Comparison of ENCODE assay signal across 1 cellular context in the genomic region with DNA sequence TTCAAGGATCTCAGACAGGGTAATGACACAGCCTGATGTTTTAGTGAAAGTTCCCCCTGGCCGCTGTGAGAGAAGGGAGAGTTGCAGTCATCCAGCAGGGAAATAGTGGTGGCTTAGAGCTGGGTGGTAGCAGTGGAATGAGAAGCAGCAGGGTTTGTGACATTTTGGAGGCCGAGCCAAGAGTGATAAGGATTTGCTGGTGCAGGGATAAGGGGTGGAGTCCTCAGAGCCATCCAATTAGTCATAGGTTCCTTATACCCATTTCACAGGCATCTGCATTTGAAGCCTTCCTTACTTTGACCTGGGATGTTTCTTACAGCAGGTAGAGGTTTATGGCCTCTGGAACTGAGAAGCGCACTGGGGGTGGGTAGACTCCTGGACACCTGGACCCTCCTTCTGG.
TF ChIP-seq lines count a peak whose summit lies in the region.

No MANE protein-coding gene starts in this region.

TF ChIP-seq in WTC11, 78 proteins besides CTCF, POLR2A, EP300 and RAD21:
- TF ChIP-seq, protein P1, sequence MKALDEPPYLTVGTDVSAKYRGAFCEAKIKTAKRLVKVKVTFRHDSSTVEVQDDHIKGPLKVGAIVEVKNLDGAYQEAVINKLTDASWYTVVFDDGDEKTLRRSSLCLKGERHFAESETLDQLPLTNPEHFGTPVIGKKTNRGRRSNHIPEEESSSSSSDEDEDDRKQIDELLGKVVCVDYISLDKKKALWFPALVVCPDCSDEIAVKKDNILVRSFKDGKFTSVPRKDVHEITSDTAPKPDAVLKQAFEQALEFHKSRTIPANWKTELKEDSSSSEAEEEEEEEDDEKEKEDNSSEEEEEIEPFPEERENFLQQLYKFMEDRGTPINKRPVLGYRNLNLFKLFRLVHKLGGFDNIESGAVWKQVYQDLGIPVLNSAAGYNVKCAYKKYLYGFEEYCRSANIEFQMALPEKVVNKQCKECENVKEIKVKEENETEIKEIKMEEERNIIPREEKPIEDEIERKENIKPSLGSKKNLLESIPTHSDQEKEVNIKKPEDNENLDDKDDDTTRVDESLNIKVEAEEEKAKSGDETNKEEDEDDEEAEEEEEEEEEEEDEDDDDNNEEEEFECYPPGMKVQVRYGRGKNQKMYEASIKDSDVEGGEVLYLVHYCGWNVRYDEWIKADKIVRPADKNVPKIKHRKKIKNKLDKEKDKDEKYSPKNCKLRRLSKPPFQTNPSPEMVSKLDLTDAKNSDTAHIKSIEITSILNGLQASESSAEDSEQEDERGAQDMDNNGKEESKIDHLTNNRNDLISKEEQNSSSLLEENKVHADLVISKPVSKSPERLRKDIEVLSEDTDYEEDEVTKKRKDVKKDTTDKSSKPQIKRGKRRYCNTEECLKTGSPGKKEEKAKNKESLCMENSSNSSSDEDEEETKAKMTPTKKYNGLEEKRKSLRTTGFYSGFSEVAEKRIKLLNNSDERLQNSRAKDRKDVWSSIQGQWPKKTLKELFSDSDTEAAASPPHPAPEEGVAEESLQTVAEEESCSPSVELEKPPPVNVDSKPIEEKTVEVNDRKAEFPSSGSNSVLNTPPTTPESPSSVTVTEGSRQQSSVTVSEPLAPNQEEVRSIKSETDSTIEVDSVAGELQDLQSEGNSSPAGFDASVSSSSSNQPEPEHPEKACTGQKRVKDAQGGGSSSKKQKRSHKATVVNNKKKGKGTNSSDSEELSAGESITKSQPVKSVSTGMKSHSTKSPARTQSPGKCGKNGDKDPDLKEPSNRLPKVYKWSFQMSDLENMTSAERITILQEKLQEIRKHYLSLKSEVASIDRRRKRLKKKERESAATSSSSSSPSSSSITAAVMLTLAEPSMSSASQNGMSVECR (CRISPR knock-in tag; IDR thresholded peaks at IDR 0.05; ENCODE audit: borderline replicate concordance), result no peak
- TF ChIP-seq, protein P2, sequence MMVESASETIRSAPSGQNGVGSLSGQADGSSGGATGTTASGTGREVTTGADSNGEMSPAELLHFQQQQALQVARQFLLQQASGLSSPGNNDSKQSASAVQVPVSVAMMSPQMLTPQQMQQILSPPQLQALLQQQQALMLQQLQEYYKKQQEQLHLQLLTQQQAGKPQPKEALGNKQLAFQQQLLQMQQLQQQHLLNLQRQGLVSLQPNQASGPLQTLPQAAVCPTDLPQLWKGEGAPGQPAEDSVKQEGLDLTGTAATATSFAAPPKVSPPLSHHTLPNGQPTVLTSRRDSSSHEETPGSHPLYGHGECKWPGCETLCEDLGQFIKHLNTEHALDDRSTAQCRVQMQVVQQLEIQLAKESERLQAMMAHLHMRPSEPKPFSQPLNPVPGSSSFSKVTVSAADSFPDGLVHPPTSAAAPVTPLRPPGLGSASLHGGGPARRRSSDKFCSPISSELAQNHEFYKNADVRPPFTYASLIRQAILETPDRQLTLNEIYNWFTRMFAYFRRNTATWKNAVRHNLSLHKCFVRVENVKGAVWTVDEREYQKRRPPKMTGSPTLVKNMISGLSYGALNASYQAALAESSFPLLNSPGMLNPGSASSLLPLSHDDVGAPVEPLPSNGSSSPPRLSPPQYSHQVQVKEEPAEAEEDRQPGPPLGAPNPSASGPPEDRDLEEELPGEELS (CRISPR knock-in tag; IDR thresholded peaks at IDR 0.05), result no peak
TF ChIP-seq in WTC11: peak in this region for 0.
